Comparison of ENCODE assay signal across 1 cellular context in genomic region chr6:36779227-36779626, GRCh38.
TF ChIP-seq lines count a peak whose summit lies in the region.

No MANE protein-coding gene starts in this region.

TF ChIP-seq in H1, 55 proteins besides CTCF, POLR2A, EP300 and RAD21:
- TF ChIP-seq SRF (IDR thresholded peaks at IDR 0.05; ENCODE audit: low read depth, low read length) (no peak), TAF1 (IDR thresholded peaks at IDR 0.05; ENCODE audit: low read depth, low read length) (no peak), MAFK (IDR thresholded peaks at IDR 0.05; ENCODE audit: low read depth, low read length) (no peak), GABPA (IDR thresholded peaks at IDR 0.05; ENCODE audit: borderline replicate concordance, insufficient read depth, low read length) (no peak), USF2 (IDR thresholded peaks at IDR 0.05; ENCODE audit: low read length) (no peak), CBX8 (IDR thresholded peaks at IDR 0.05; ENCODE audit: borderline replicate concordance, low read depth, low read length) (no peak), SP1 (IDR thresholded peaks at IDR 0.05; ENCODE audit: low read depth, low read length) (no peak), BRCA1 (IDR thresholded peaks at IDR 0.05; ENCODE audit: low read depth, low read length) (no peak), CHD1 (IDR thresholded peaks at IDR 0.05; ENCODE audit: low read depth, low read length) (no peak), HDAC2 (IDR thresholded peaks at IDR 0.05; ENCODE audit: borderline replicate concordance in 1 of 2, low read depth in 2 of 2, low read length in 2 of 2) (no peak), SAP30 (IDR thresholded peaks at IDR 0.05; ENCODE audit: insufficient read depth, insufficient replicate concordance, low read length) (no peak), YY1 (IDR thresholded peaks at IDR 0.05; ENCODE audit: low read depth, low read length) (no peak), ZNF274 (IDR thresholded peaks at IDR 0.05; ENCODE audit: borderline replicate concordance, extremely low read depth, low read length) (no peak), NRF1 (IDR thresholded peaks at IDR 0.05; ENCODE audit: low read depth, low read length) (no peak), CREB1 (IDR thresholded peaks at IDR 0.05) (no peak)
- TF ChIP-seq, protein P1, sequence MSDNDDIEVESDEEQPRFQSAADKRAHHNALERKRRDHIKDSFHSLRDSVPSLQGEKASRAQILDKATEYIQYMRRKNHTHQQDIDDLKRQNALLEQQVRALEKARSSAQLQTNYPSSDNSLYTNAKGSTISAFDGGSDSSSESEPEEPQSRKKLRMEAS (IDR thresholded peaks at IDR 0.05), result no peak
